ENCODE assay signal across 1 cellular context in the genomic region with DNA sequence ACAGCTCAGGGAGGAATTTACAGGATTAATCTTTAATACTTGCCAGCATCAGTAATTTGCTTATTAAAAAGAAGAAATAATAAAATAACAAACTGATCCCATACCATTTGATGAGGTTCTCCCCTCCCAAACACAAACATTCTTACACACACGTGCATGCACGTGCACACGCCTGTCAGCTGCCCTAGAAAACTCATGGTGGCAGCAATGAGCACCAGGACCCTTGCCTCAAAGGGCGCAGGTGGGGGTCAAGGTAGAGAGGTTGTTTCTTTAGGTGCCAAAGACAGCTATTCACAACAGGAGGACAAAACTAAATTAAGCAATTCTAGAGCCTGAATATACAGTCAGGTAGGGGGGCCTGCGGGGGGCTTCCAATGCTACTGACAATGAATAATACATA.
TF ChIP-seq lines count a peak whose summit lies in the region.

No MANE protein-coding gene starts in this region.

TF ChIP-seq in WTC11, 78 proteins besides CTCF, POLR2A, EP300 and RAD21:
- TF ChIP-seq SMAD3 (CRISPR knock-in tag; IDR thresholded peaks at IDR 0.05; ENCODE audit: borderline replicate concordance) (no peak), GTF2I (CRISPR knock-in tag; conservative IDR thresholded peaks at IDR 0.05) (no peak), ELF4 (CRISPR knock-in tag; IDR thresholded peaks at IDR 0.05; ENCODE audit: low read depth) (no peak)
